26 cellular contexts compared by ENCODE assay signal in genomic region chr11:126546191-126546590, GRCh38.
A peak's percentile ranks its signal among the peaks of the same experiment; 100 is the strongest.
DNase-seq lines count a peak whose midpoint lies in the region; ATAC-seq, FAIRE-seq and TF ChIP-seq lines count a peak whose summit lies in the region.
"Had no signal": no experiment of that assay in that cellular context is flagged by ENCODE, and none has a peak within 500 bp of the region (broad histone marks: within the 10 kb centered on the region; RNA-seq: fewer than 3 reads in every experiment).

No MANE protein-coding gene starts in this region.

- TF ChIP-seq POLR2A in HepG2 (IDR thresholded peaks at IDR 0.05; ENCODE audit: insufficient read depth in 1 of 2, low read depth in 2 of 2, low read length in 2 of 2): no peak
- TF ChIP-seq POLR2A in right lobe of liver (IDR thresholded peaks at IDR 0.05): no peak
- TF ChIP-seq POLR2A in suprapubic skin (IDR thresholded peaks at IDR 0.05): no peak

- TF ChIP-seq EP300 in HepG2 (IDR thresholded peaks at IDR 0.05; ENCODE audit: low read depth in 2 of 2, low read length in 2 of 2) (no peak), HepG2 (CRISPR knock-in tag; IDR thresholded peaks at IDR 0.05; ENCODE audit: borderline replicate concordance) (no peak), suprapubic skin (IDR thresholded peaks at IDR 0.05) (no peak)

- no peak overlapping the region for H2AFZ ChIP-seq in HepG2 (ENCODE audit: low read length)

- H3K4me1 ChIP-seq in HepG2 (ENCODE audit: insufficient read depth, low read length) (no peaks in the 10 kb centered on the region), right lobe of liver (no peaks in the 10 kb centered on the region), SJCRH30 (peaks cover 43% of the 10 kb centered on the region), suprapubic skin (peaks cover 19% of the 10 kb centered on the region)
- H3K4me1 ChIP-seq: thyroid gland had no signal

- no peak overlapping the region for H3K9ac ChIP-seq in HepG2 (ENCODE audit: insufficient read depth, low read depth, low read length)
- H3K9ac ChIP-seq: BLaER1 treated with 17β-estradiol and CSF1 and Interleukin-3, amounts not matched to agents 10 nM and 100 nM had no signal

- TF ChIP-seq RAD21 in HepG2 (CRISPR knock-in tag; IDR thresholded peaks at IDR 0.05): no peak

- H3K4me2 ChIP-seq in HepG2 (ENCODE audit: low read depth, low read length): no peak overlapping the region
- H3K4me2 ChIP-seq: BLaER1 treated with 17β-estradiol and CSF1 and Interleukin-3, amounts not matched to agents 10 nM and 100 nM had no signal

- 8% methylated on average over 2 of the region's 2 CpGs for WGBS in HepG2 (ENCODE audit: low lambda C conversion rate)
- WGBS in right lobe of liver (ENCODE audit: insufficient coverage, low coverage, low lambda C conversion rate, missing lambda C conversion rate): no CpG with 5 or more reads among the region's 2 CpGs
- 100% methylated on average over 2 of the region's 2 CpGs for WGBS in suprapubic skin

- TF ChIP-seq CTCF in HepG2 (CRISPR knock-in tag; IDR thresholded peaks at IDR 0.05) (no peak), right lobe of liver (IDR thresholded peaks at IDR 0.05) (no peak), suprapubic skin (IDR thresholded peaks at IDR 0.05) (no peak)

- H4K20me1 ChIP-seq in HepG2 (ENCODE audit: insufficient read depth, low read length): 0 out of 2 replicates have a peak, but pooled peaks cover 2% of the 10 kb centered on the region
- H4K20me1 ChIP-seq: BLaER1 treated with 17β-estradiol and CSF1 and Interleukin-3, amounts not matched to agents 10 nM and 100 nM had no signal

- FAIRE-seq in HepG2 (lab: Jason Lieb, UNC): no peak
- FAIRE-seq: A204.1, D721Med, frontal cortex, keratinocyte had no signal

- intact Hi-C loops in HepG2 (cut with micrococcal nuclease; ENCODE audit: unreplicated experiment) (no loop called here), right lobe of liver (cut with DNase I) (no loop called here), cardiac septum (cut with DNase I) (no loop called here)

- CTCF ChIA-PET in HepG2 (lab: Yijun Ruan, JAX; ENCODE audit: low intra/inter-chr PET ratio, low total read pairs): no interaction called here

- H3K79me2 ChIP-seq in HepG2 (ENCODE audit: insufficient read depth, low read length): no peaks in the 10 kb centered on the region

- POLR2A ChIA-PET in HepG2 (lab: Yijun Ruan, JAX): no interaction called here

- H3K27me3 ChIP-seq in HepG2 (ENCODE audit: control insufficient read depth in 1 of 2, insufficient read depth in 2 of 2, low read length in 2 of 2): peaks cover 4 to 46% of the 10 kb centered on the region in 2 experiments; a peak in 4 of 5 replicates
- no peaks in the 10 kb centered on the region for H3K27me3 ChIP-seq in right lobe of liver
- H3K27me3 ChIP-seq in SJCRH30: no peaks in the 10 kb centered on the region
- H3K27me3 ChIP-seq in suprapubic skin: peaks cover 12% of the 10 kb centered on the region
- H3K27me3 ChIP-seq: BLaER1 treated with 17β-estradiol and CSF1 and Interleukin-3, amounts not matched to agents 10 nM and 100 nM; thyroid gland had no signal

- H3K27ac ChIP-seq in HepG2 (ENCODE audit: extremely low read length, insufficient read depth, low read length) (no peak overlapping the region), right lobe of liver (no peak overlapping the region), SJCRH30 (peak overlapping the region; percentile 100), suprapubic skin (no peak overlapping the region)
- H3K27ac ChIP-seq: BLaER1 treated with 17β-estradiol and CSF1 and Interleukin-3, amounts not matched to agents 10 nM and 100 nM; thyroid gland had no signal

- no peaks in the 10 kb centered on the region for H3K9me3 ChIP-seq in HepG2 (ENCODE audit: low read length)
- no peaks in the 10 kb centered on the region for H3K9me3 ChIP-seq in right lobe of liver
- H3K9me3 ChIP-seq in SJCRH30 (replicated peaks): no peaks in the 10 kb centered on the region
- no peaks in the 10 kb centered on the region for H3K9me3 ChIP-seq in suprapubic skin
- H3K9me3 ChIP-seq: BLaER1 treated with 17β-estradiol and CSF1 and Interleukin-3, amounts not matched to agents 10 nM and 100 nM; thyroid gland had no signal

- in situ Hi-C loops in HepG2 (cut with HindIII; ENCODE audit: extremely low pct_ligation_motif_present, low pct_unique_long_range_greater_than_20kb) (no loop called here), ACHN (cut with HindIII; ENCODE audit: low pct_ligation_motif_present, low pct_unique_long_range_greater_than_20kb, low sequenced_read_pairs) (no loop called here)

- no peak overlapping the region for H3K4me3 ChIP-seq in HepG2 (replicated peaks in 1 of 3; ENCODE audit: insufficient read depth in 1 of 3, low read depth in 2 of 3, low read length in 3 of 3)
- H3K4me3 ChIP-seq in right lobe of liver: no peak overlapping the region
- no peak overlapping the region for H3K4me3 ChIP-seq in SJCRH30
- no peak overlapping the region for H3K4me3 ChIP-seq in suprapubic skin
- H3K4me3 ChIP-seq: BLaER1 treated with 17β-estradiol and CSF1 and Interleukin-3, amounts not matched to agents 10 nM and 100 nM; lung; thyroid gland had no signal

- ATAC-seq in HepG2 (no peak), right lobe of liver (no peak)
- ATAC-seq: PC-3 had no signal

- H3K36me3 ChIP-seq in HepG2 (replicated peaks in 1 of 2; ENCODE audit: control insufficient read depth in 1 of 2, insufficient read depth in 2 of 2, low read length in 2 of 2) (no peaks in the 10 kb centered on the region), right lobe of liver (no peaks in the 10 kb centered on the region), SJCRH30 (no peaks in the 10 kb centered on the region), suprapubic skin (no peaks in the 10 kb centered on the region)
- H3K36me3 ChIP-seq: BLaER1 treated with 17β-estradiol and CSF1 and Interleukin-3, amounts not matched to agents 10 nM and 100 nM; thyroid gland had no signal

- BruUV-seq in HepG2 (replicated peaks; lab: Mats Ljungman, UMichigan): no TSS peak

- DNase-seq in HepG2 (ENCODE audit: low spot score) (no peak), right lobe of liver (no peak), SJCRH30 (peak; percentile 53 to 64), iPS-NIHi11 (ENCODE audit: low spot score) (peak; percentile 57), C1 segment of cervical spinal cord (lab: John Stamatoyannopoulos, UW) (no peak), suprapubic skin (ENCODE audit: low spot score in 2 of 2) (no peak), ACHN (no peak), cardiac septum (ENCODE audit: low spot score) (no peak)
- DNase-seq: activated CD4-positive, alpha-beta T cell treated with anti-CD3 and anti-CD28 coated beads for 4 hours; activated naive CD4-positive, alpha-beta T cell treated with anti-CD3 and anti-CD28 coated beads, Interleukin-2, amount 10 ng/mL, durations not matched to agents 7 days and 5 days; activated T-cell treated with anti-CD3 and anti-CD28 coated beads, Interleukin-2, amount 50 U/mL, for 48 hours; hippocampal formation; NCI-H1092 treated with DMSO at 0.1 percent for 48 hours; NCI-H2029 treated with DMSO at 0.1 percent for 48 hours; PC-3; SHP77 treated with DMSO at 0.1 percent for 48 hours; stimulated activated CD4-positive, alpha-beta T cell treated with anti-CD3 and anti-CD28 coated beads, Interleukin-2, amount 100 ng/mL, for 48 hours; stimulated activated naive CD4-positive, alpha-beta T cell treated with Interleukin-2 at 50 U/mL for 16 hours; T-helper 1 cell; thyroid gland had no signal

TF ChIP-seq in HepG2, 621 proteins besides CTCF, POLR2A, EP300 and RAD21:
- TF ChIP-seq SAFB2 (CRISPR knock-in tag; IDR thresholded peaks at IDR 0.05; ENCODE audit: borderline replicate concordance, low read depth): no peak
- TF ChIP-seq REST (IDR thresholded peaks at IDR 0.05; ENCODE audit: borderline replicate concordance in 1 of 2, low read depth in 1 of 2, low read length in 2 of 2): peak; percentile 16 to 76
- no peak for TF ChIP-seq KLF13 (CRISPR knock-in tag; IDR thresholded peaks at IDR 0.05)
- TF ChIP-seq ZNF75D (CRISPR knock-in tag; IDR thresholded peaks at IDR 0.05; ENCODE audit: borderline replicate concordance): no peak
- TF ChIP-seq WIZ (CRISPR knock-in tag; IDR thresholded peaks at IDR 0.05): no peak
- TF ChIP-seq NFE2L1 (CRISPR knock-in tag; IDR thresholded peaks at IDR 0.05; ENCODE audit: borderline replicate concordance): no peak
- TF ChIP-seq ZNF878 (CRISPR knock-in tag; IDR thresholded peaks at IDR 0.05): no peak
TF ChIP-seq in HepG2: peak in this region for 1.

Comparison
In these comparisons a context has a peak if more than half of its experiments do, and no peak if none do; other contexts are left out.
1. DNase-seq: peak in SJCRH30 (2 of 2) and iPS-NIHi11 (single experiment); none in HepG2 (single experiment), right lobe of liver (0 of 3), C1 segment of cervical spinal cord (0 of 14), suprapubic skin (0 of 2), ACHN (single experiment) and cardiac septum (single experiment).